In the genomic region with DNA sequence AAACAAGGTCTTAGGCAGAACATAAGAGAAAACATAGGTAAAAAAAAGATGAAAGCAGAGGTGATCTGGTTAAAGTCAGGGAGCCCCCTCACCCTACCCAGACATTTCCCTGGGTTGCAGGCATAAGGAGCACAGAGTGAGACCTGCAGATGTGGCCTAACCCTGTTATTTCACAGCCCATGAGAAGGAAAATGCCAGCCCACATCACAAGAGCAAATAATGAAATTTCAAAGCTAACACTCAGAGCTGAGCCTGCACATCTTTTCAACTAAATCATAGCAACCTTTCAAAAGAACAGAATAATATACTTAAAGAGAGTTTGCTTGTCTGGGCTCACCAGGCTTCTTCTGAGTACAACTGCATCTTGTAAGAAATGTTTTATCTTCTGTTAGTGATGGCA, we compare ENCODE assay signal across 18 cellular contexts.
"Had no signal": no experiment of that assay in that cellular context is flagged by ENCODE, and none has a peak within 500 bp of the region (broad histone marks: within the 10 kb centered on the region; RNA-seq: fewer than 3 reads in every experiment).

No MANE protein-coding gene starts in this region.

- H3K27ac Mint-ChIP-seq: nephron progenitor cell; stimulated activated naive CD8-positive, alpha-beta T cell treated with anti-CD3 and anti-CD28 coated beads, Interleukin-15, amount 100 ng/mL, for 72 hours had no signal

- H3K27me3 ChIP-seq: breast epithelium, gastrocnemius medialis, upper lobe of left lung had no signal

- H3K4me3 ChIP-seq: breast epithelium, coronary artery, gastrocnemius medialis, lung, prostate gland, skin epidermis, upper lobe of left lung had no signal

- H3K27ac ChIP-seq: breast epithelium, coronary artery, gastrocnemius medialis, prostate gland, skin epidermis, upper lobe of left lung, VCaP had no signal

- H3K27me3 Mint-ChIP-seq: stimulated activated naive CD8-positive, alpha-beta T cell treated with anti-CD3 and anti-CD28 coated beads, Interleukin-15, amount 100 ng/mL, for 72 hours had no signal

- H3K4me1 ChIP-seq: breast epithelium, gastrocnemius medialis, prostate gland had no signal

- ATAC-seq: esophagus mucosa; gastrocnemius medialis; left lobe of liver; right cardiac atrium; stimulated activated naive CD8-positive, alpha-beta T cell treated with anti-CD3 and anti-CD28 coated beads, Interleukin-15, amount 100 ng/mL, for 72 hours had no signal

- H3K4me3 Mint-ChIP-seq: nephron progenitor cell; stimulated activated naive CD8-positive, alpha-beta T cell treated with anti-CD3 and anti-CD28 coated beads, Interleukin-15, amount 100 ng/mL, for 72 hours had no signal

- DNase-seq: activated CD4-positive, alpha-beta T cell treated with anti-CD3 and anti-CD28 coated beads for 1 hour; activated CD4-positive, alpha-beta T cell treated with anti-CD3 and anti-CD28 coated beads, Interleukin-2, amount 50 U/mL, for 4 hours; activated gamma-delta T cell treated with Interleukin-2 at 50 U/mL for 16 hours; gastrocnemius medialis; kidney; nephron progenitor cell; right cardiac atrium; stimulated activated naive CD8-positive, alpha-beta T cell treated with anti-CD3 and anti-CD28 coated beads, Interleukin-15, amount 100 ng/mL, for 72 hours; T-helper 2 cell; upper lobe of left lung had no signal

- H3K4me1 Mint-ChIP-seq: nephron progenitor cell had no signal

- H3K9me3 ChIP-seq: breast epithelium, gastrocnemius medialis, prostate gland, upper lobe of left lung had no signal

- H3K36me3 ChIP-seq: breast epithelium, gastrocnemius medialis, prostate gland, upper lobe of left lung had no signal
